ENCODE assay signal across 17 cellular contexts in the genomic region with DNA sequence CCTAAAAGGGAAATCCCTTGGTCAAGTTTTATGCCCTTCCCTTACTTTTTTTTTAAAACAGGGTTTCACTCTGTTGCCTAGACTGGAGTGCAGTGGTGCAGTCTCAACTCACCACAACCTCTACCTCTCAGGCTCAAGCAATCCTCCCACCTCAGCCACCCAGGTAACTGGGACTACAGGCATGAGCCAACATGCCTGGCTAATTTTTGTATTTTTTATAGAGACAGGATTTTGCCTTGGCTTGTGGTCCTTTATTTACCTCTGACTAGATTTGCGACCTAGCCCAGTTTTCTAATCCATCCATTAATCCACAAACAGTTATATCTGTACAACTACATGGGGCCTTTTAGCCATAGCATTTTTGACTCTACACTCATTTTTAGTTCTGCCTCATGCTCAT. TPM values are rescaled to one million over a fixed set of nuclear protein-coding genes. Genes with fewer than 3 reads are reported as not detected.
DNase-seq lines count a peak whose midpoint lies in the region; ATAC-seq and TF ChIP-seq lines count a peak whose summit lies in the region.
"Had no signal": no experiment of that assay in that cellular context is flagged by ENCODE, and none has a peak within 500 bp of the region (broad histone marks: within the 10 kb centered on the region; RNA-seq: fewer than 3 reads in every experiment).

No MANE protein-coding gene starts in this region.

- H3K4me3 Mint-ChIP-seq in MCF 10A (ENCODE audit: unreplicated experiment) (no peak overlapping the region), mesothelial cell of epicardium (no peak overlapping the region)
- H3K4me3 Mint-ChIP-seq: CD4-positive, alpha-beta T cell; IgD-negative memory B cell had no signal

- no peaks in the 10 kb centered on the region for H3K36me3 ChIP-seq in breast epithelium
- H3K36me3 ChIP-seq: BLaER1 had no signal

- no peak overlapping the region for H3K4me3 ChIP-seq in breast epithelium
- H3K4me3 ChIP-seq in epithelial cell of esophagus (ENCODE audit: low read length), result no peak overlapping the region
- H3K4me3 ChIP-seq: BLaER1, GM12878, GM23248 had no signal

- H3K4me1 ChIP-seq in breast epithelium, result no peaks in the 10 kb centered on the region
- H3K4me1 ChIP-seq: BLaER1 had no signal

- H3K36me3 Mint-ChIP-seq in MCF 10A (ENCODE audit: insufficient read depth, unreplicated experiment) (peaks cover 12% of the 10 kb centered on the region), mesothelial cell of epicardium (peaks cover 29% of the 10 kb centered on the region)
- H3K36me3 Mint-ChIP-seq: IgD-negative memory B cell had no signal

- no peaks in the 10 kb centered on the region for H3K27me3 Mint-ChIP-seq in MCF 10A (ENCODE audit: insufficient read depth, unreplicated experiment)
- H3K27me3 Mint-ChIP-seq in mesothelial cell of epicardium (ENCODE audit: low read depth), result no peaks in the 10 kb centered on the region
- H3K27me3 Mint-ChIP-seq: CD4-positive, alpha-beta T cell; IgD-negative memory B cell had no signal

- no peaks in the 10 kb centered on the region for H3K9me3 ChIP-seq in breast epithelium
- H3K9me3 ChIP-seq: BLaER1 had no signal

- TF ChIP-seq POLR2A in breast epithelium (IDR thresholded peaks at IDR 0.05), result no peak

- intact Hi-C loops in MCF 10A (cut with micrococcal nuclease), result no loop called here
- intact Hi-C loops in breast epithelium (cut with DNase I; ENCODE audit: low total_unique reads), result no loop called here

- H3K27ac ChIP-seq in breast epithelium, result no peak overlapping the region
- H3K27ac ChIP-seq: BLaER1, GM23248 had no signal

- DNase-seq in MCF 10A (ENCODE audit: unreplicated experiment) (peak; percentile 37), breast epithelium (ENCODE audit: low spot score in 2 of 2) (no peak), epithelial cell of esophagus (ENCODE audit: low read depth) (peak; percentile 66), mesothelial cell of epicardium (ENCODE audit: low spot score in 2 of 2, unreplicated experiment in 2 of 2) (no peak), NCI-H526 (lab: John Stamatoyannopoulos, UW) (no peak)
- no peak for DNase-seq in stimulated activated CD4-positive, alpha-beta T cell treated with anti-CD3 and anti-CD28 coated beads, Interleukin-15, amount 100 ng/mL, for 24 hours
- DNase-seq: 8988T; AML-193; Calu3; CD4-positive, alpha-beta T cell; DMS 273 treated with DMSO at 0.1 percent for 48 hours; GM23248; H7 had no signal

- H3K9me3 Mint-ChIP-seq in MCF 10A (ENCODE audit: unreplicated experiment), result no peaks in the 10 kb centered on the region
- peaks cover 2% of the 10 kb centered on the region for H3K9me3 Mint-ChIP-seq in mesothelial cell of epicardium
- H3K9me3 Mint-ChIP-seq: CD4-positive, alpha-beta T cell; IgD-negative memory B cell had no signal

- H3K4me1 Mint-ChIP-seq in MCF 10A (ENCODE audit: insufficient read depth, unreplicated experiment) (peaks cover 12% of the 10 kb centered on the region), mesothelial cell of epicardium (peaks cover 6% of the 10 kb centered on the region)

- BruUV-seq in MCF 10A (replicated peaks; lab: Mats Ljungman, UMichigan), result no TSS peak

- CTCF ChIA-PET in MCF 10A (lab: Yijun Ruan, JAX), result interaction anchor here (0.7 kb wide), 1 partner anchor 564 kb away, joined by 6 read pairs; no protein-coding TSS in a partner anchor

- ATAC-seq in GM19463 (IDR thresholded peaks at IDR 0.05; ENCODE audit: unreplicated experiment), result no peak
- ATAC-seq: GM12878 had no signal

- no peaks in the 10 kb centered on the region for H3K27me3 ChIP-seq in breast epithelium
- H3K27me3 ChIP-seq: BLaER1 had no signal

- POLR2A ChIA-PET in MCF 10A (lab: Yijun Ruan, JAX), result interaction anchor here (0.7 to 1.7 kb wide), 6 partner anchors 9 to 84 kb away, joined by 3 to 7 read pairs (median 4); no protein-coding TSS in a partner anchor

- H3K27ac Mint-ChIP-seq in MCF 10A (ENCODE audit: low read depth, unreplicated experiment) (peak overlapping the region; percentile 78), mesothelial cell of epicardium (peak overlapping the region; percentile 57)
- H3K27ac Mint-ChIP-seq: CD4-positive, alpha-beta T cell; IgD-negative memory B cell had no signal

- TF ChIP-seq CTCF in MCF 10A (IDR thresholded peaks at IDR 0.05; ENCODE audit: unreplicated experiment) (no peak), breast epithelium (IDR thresholded peaks at IDR 0.05) (no peak), epithelial cell of esophagus (IDR thresholded peaks at IDR 0.05; ENCODE audit: insufficient read depth, low read depth, low read length, missing control alignments) (no peak), mesothelial cell of epicardium (IDR thresholded peaks at IDR 0.05; ENCODE audit: unreplicated experiment) (no peak)

RNA-seq across cellular contexts. Expression of gene CDS1, which starts 23.7 kb away (rescaled TPM):
- total RNA-seq in MCF 10A (2022) (10.3 and 11.5 TPM in 2 replicates), breast epithelium (10 to 100 TPM in 1 of 3 donors, 1 to 10 TPM in 2; 1.1 to 29.6 (median 9.8) TPM), mesothelial cell of epicardium (18.7 to 20.2 TPM (median 18.7 TPM) in 3 replicates)
- total RNA-seq: GM12878, GM23248 had no signal

Comparison
In these comparisons a context has a peak if more than half of its experiments do, and no peak if none do; other contexts are left out.
1. DNase-seq: peak in MCF 10A (single experiment) and epithelial cell of esophagus (single experiment); none in breast epithelium (0 of 2), mesothelial cell of epicardium (0 of 2), stimulated activated CD4-positive, alpha-beta T cell treated with anti-CD3 and anti-CD28 coated beads, Interleukin-15, amount 100 ng/mL, for 24 hours (single experiment) and NCI-H526 (0 of 2).